In genomic region chr22:38793721-38794466, GRCh38 we compare ENCODE assay signal across 8 cellular contexts.
DNase-seq lines count a peak whose midpoint lies in the region; ATAC-seq and TF ChIP-seq lines count a peak whose summit lies in the region.

DNAL4 (minus strand) TSS chr22:38794143; CDS start chr22:38782731, 11,412 bp downstream.

- H3K27ac Mint-ChIP-seq in nephron = peak within 1 kb of the TSS; percentile 63 to 92 (median 81)

- peak within 1 kb of the TSS; percentile 61 for H3K4me2 ChIP-seq in MM.1S (ENCODE audit: low read depth, low read length)

- H3K27me3 ChIP-seq in MM.1S (replicated peaks; ENCODE audit: insufficient read depth, low read length) = peaks cover 35% of the 10 kb centered on the region

- peaks cover 32% of the 10 kb centered on the region for H3K27me3 Mint-ChIP-seq in nephron (ENCODE audit: low read depth)

- no peaks in the 10 kb centered on the region for H3K9me2 ChIP-seq in MM.1S (replicated peaks; ENCODE audit: insufficient read depth, low read length)

- DNase-seq in HCEC 1CT (peak; percentile 96), MM.1S (peak; percentile 99), SHP77 treated with DMSO at 0.1 percent for 48 hours (lab: John Stamatoyannopoulos, UW) (peak; percentile 93), activated gamma-delta T cell treated with Interleukin-2 at 50 U/mL for 16 hours (peak; percentile 92), fibroblast of the conjunctiva (ENCODE audit: low read depth) (peak; percentile 98)
- DNase-seq in stimulated activated naive CD8-positive, alpha-beta T cell treated with anti-CD3 and anti-CD28 coated beads, Interleukin-15, Interleukin-2, amounts not matched to agents 100 U/mL and 50 U/mL, for 24 hours = peak; percentile 91

- H3K36me3 Mint-ChIP-seq in nephron (ENCODE audit: low read depth) = no peaks in the 10 kb centered on the region

- TF ChIP-seq CTCF in MM.1S (IDR thresholded peaks at IDR 0.05; ENCODE audit: low read length) (no peak), nephron (IDR thresholded peaks at IDR 0.05; ENCODE audit: unreplicated experiment in 3 of 3) (no peak)

- H3K4me1 Mint-ChIP-seq in nephron = peaks cover 15% of the 10 kb centered on the region

- no peaks in the 10 kb centered on the region for H4K20me1 ChIP-seq in MM.1S (ENCODE audit: insufficient read depth, low read length)

- peak; percentile 96 for ATAC-seq in stimulated activated naive CD8-positive, alpha-beta T cell treated with anti-CD3 and anti-CD28 coated beads, Interleukin-15, Interleukin-2, amounts not matched to agents 100 U/mL and 50 U/mL, for 24 hours

- H3K4me1 ChIP-seq in ES-I3 (ENCODE audit: insufficient read depth, low read length) (peaks cover 10% of the 10 kb centered on the region), MM.1S (ENCODE audit: low read length) (peaks cover 5% of the 10 kb centered on the region; the same call in 1 of the 2 replicates)

- H3F3A ChIP-seq in MM.1S (ENCODE audit: insufficient read depth, low read length) = no peaks in the 10 kb centered on the region

- no peaks in the 10 kb centered on the region for H3K79me2 ChIP-seq in MM.1S (ENCODE audit: low read length)

- H3K9me3 Mint-ChIP-seq in nephron = no peaks in the 10 kb centered on the region

- H3K9ac ChIP-seq in ES-I3 (ENCODE audit: low read depth, low read length) (peak within 1 kb of the TSS; percentile 84; the same call in 1 of the 2 replicates), MM.1S (ENCODE audit: low read length) (peak within 1 kb of the TSS; percentile 51; the same call in 1 of the 2 replicates)

- no peaks in the 10 kb centered on the region for H3K9me3 ChIP-seq in ES-I3 (ENCODE audit: control insufficient read depth, insufficient read depth, low read length)
- no peaks in the 10 kb centered on the region for H3K9me3 ChIP-seq in MM.1S (replicated peaks; ENCODE audit: insufficient read depth, low read length)

- no peaks in the 10 kb centered on the region for H3K36me3 ChIP-seq in ES-I3 (ENCODE audit: insufficient read depth, low read length)
- no peaks in the 10 kb centered on the region for H3K36me3 ChIP-seq in MM.1S (replicated peaks; ENCODE audit: insufficient read depth, low read length)

- H3K4me3 Mint-ChIP-seq in nephron = peak within 1 kb of the TSS; percentile 87 to 95 (median 94)

- H3K27ac ChIP-seq in MM.1S (ENCODE audit: low read length) = no peak within 1 kb of the TSS

- peak within 1 kb of the TSS; percentile 62 for H2AFZ ChIP-seq in MM.1S (ENCODE audit: low read length)

- H3K4me3 ChIP-seq in MM.1S (ENCODE audit: low read length) = peak within 1 kb of the TSS; percentile 75
